In the genomic region with DNA sequence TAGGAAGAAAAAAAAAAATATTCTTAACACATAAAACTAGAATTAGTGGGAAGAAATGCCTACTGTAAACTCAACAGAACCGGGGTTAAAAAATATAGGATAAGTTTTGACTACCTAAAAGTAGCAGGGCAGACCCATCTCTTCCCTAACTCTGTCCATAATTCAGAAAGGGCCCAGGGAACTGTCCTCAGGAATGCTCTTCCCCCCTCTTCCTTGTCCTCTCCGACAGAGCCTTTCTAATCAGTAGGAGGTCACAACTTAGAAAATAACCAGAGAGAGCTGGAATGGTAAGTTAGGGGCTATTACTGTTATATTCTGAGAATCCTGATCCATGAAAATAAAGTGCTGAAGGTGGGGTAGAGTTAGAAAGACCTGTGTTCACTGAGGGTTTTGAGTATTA, we compare ENCODE assay signal across 14 cellular contexts. TPM values are rescaled to one million over a fixed set of nuclear protein-coding genes. Genes with fewer than 3 reads are reported as not detected.
DNase-seq lines count a peak whose midpoint lies in the region; ATAC-seq and TF ChIP-seq lines count a peak whose summit lies in the region.
"Had no signal": no experiment of that assay in that cellular context is flagged by ENCODE, and none has a peak within 500 bp of the region (broad histone marks: within the 10 kb centered on the region; RNA-seq: fewer than 3 reads in every experiment).

No MANE protein-coding gene starts in this region.

- intact Hi-C loops in left ventricle myocardium superior (cut with micrococcal nuclease) = no loop called here
- intact Hi-C loops in left cardiac atrium (cut with DNase I) = no loop called here
- intact Hi-C loops in upper lobe of right lung (cut with DNase I) = no loop called here

- TF ChIP-seq CTCF in upper lobe of right lung (IDR thresholded peaks at IDR 0.05) = no peak

- H3K4me1 Mint-ChIP-seq in activated naive CD8-positive, alpha-beta T cell treated with anti-CD3 and anti-CD28 coated beads for 36 hours = peaks cover 79% of the 10 kb centered on the region

- H3K4me3 ChIP-seq in muscle layer of colon (ENCODE audit: low read depth in 1 of 2, low read length in 2 of 2) = no peak overlapping the region
- H3K4me3 ChIP-seq in upper lobe of right lung = no peak overlapping the region

- ATAC-seq in left ventricle myocardium superior (peak; percentile 30), left cardiac atrium (no peak), upper lobe of right lung (no peak), GM21737 (IDR thresholded peaks at IDR 0.05; ENCODE audit: unreplicated experiment) (no peak), HG03565 (IDR thresholded peaks at IDR 0.05; ENCODE audit: unreplicated experiment) (no peak)

- H3K27me3 ChIP-seq in muscle layer of colon (ENCODE audit: control insufficient read depth in 1 of 2, insufficient read depth in 2 of 2, low read length in 2 of 2) (no peaks in the 10 kb centered on the region), upper lobe of right lung (no peaks in the 10 kb centered on the region)

- H3K27ac Mint-ChIP-seq in activated naive CD8-positive, alpha-beta T cell treated with anti-CD3 and anti-CD28 coated beads for 36 hours = peak overlapping the region; percentile 52
- H3K27ac Mint-ChIP-seq: activated naive CD4-positive, alpha-beta T cell treated with anti-CD3 and anti-CD28 coated beads, Interleukin-2, amount 10 ng/mL, durations not matched to agents 7 days and 5 days had no signal

- peaks cover 14% of the 10 kb centered on the region for H3K36me3 Mint-ChIP-seq in activated naive CD8-positive, alpha-beta T cell treated with anti-CD3 and anti-CD28 coated beads for 36 hours

- H3K4me1 ChIP-seq in muscle layer of colon (ENCODE audit: insufficient read depth, low read length) (peaks cover 71% of the 10 kb centered on the region), upper lobe of right lung (peaks cover 38% of the 10 kb centered on the region)

- H3K4me3 Mint-ChIP-seq in activated naive CD8-positive, alpha-beta T cell treated with anti-CD3 and anti-CD28 coated beads for 36 hours = no peak overlapping the region
- H3K4me3 Mint-ChIP-seq: activated naive CD4-positive, alpha-beta T cell treated with anti-CD3 and anti-CD28 coated beads, Interleukin-2, amount 10 ng/mL, durations not matched to agents 7 days and 5 days; nephron had no signal

- H3K27ac ChIP-seq in muscle layer of colon (ENCODE audit: low read depth, low read length) (peak overlapping the region; percentile 0), upper lobe of right lung (peak overlapping the region; percentile 12)

- H3K36me3 ChIP-seq in muscle layer of colon (ENCODE audit: insufficient read depth, low read length) (no peaks in the 10 kb centered on the region), upper lobe of right lung (no peaks in the 10 kb centered on the region)

- H3K9me3 ChIP-seq in muscle layer of colon (ENCODE audit: low read length) (no peaks in the 10 kb centered on the region), upper lobe of right lung (no peaks in the 10 kb centered on the region)

- no peak overlapping the region for H3K9ac ChIP-seq in muscle layer of colon (ENCODE audit: low read length)

- H3K9me3 Mint-ChIP-seq in activated naive CD8-positive, alpha-beta T cell treated with anti-CD3 and anti-CD28 coated beads for 36 hours = no peaks in the 10 kb centered on the region
- H3K9me3 Mint-ChIP-seq: activated naive CD4-positive, alpha-beta T cell treated with anti-CD3 and anti-CD28 coated beads, Interleukin-2, amount 10 ng/mL, durations not matched to agents 7 days and 5 days; nephron had no signal

- H3K27me3 Mint-ChIP-seq in activated naive CD8-positive, alpha-beta T cell treated with anti-CD3 and anti-CD28 coated beads for 36 hours = no peaks in the 10 kb centered on the region
- H3K27me3 Mint-ChIP-seq: activated naive CD4-positive, alpha-beta T cell treated with anti-CD3 and anti-CD28 coated beads, Interleukin-2, amount 10 ng/mL, durations not matched to agents 7 days and 5 days had no signal

- no peak for DNase-seq in left ventricle myocardium superior
- DNase-seq in left cardiac atrium = no peak
- no peak for DNase-seq in activated naive CD8-positive, alpha-beta T cell treated with anti-CD3 and anti-CD28 coated beads for 36 hours
- DNase-seq in upper lobe of right lung = no peak
- no peak for DNase-seq in cerebellum (ENCODE audit: low spot score)
- DNase-seq: activated naive CD4-positive, alpha-beta T cell treated with anti-CD3 and anti-CD28 coated beads, Interleukin-2, amount 10 ng/mL, durations not matched to agents 7 days and 5 days; head of caudate nucleus; KG1; NCI-H1417 treated with DMSO at 0.1 percent for 48 hours; stimulated activated naive CD4-positive, alpha-beta T cell had no signal

RNA-seq across cellular contexts. Expression of gene PIK3R1, which starts 22.2 kb away (rescaled TPM):
- total RNA-seq in left ventricle myocardium superior = 119 TPM
- total RNA-seq in left cardiac atrium = 100 to 1,000 TPM in 1 of 2 donors, 10 to 100 TPM in 1; 61.8 to 127 TPM
- total RNA-seq in activated naive CD8-positive, alpha-beta T cell treated with anti-CD3 and anti-CD28 coated beads for 36 hours = 10 to 100 TPM; 39.7 to 41.6 TPM
- total RNA-seq in upper lobe of right lung = 137 TPM
- 88.2 TPM for total RNA-seq in cerebellum
